Comparison of ENCODE assay signal across 8 cellular contexts in genomic region chr3:20186600-20187004, GRCh38. TPM values are rescaled to one million over a fixed set of nuclear protein-coding genes. Genes with fewer than 3 reads are reported as not detected.
DNase-seq lines count a peak whose midpoint lies in the region; ATAC-seq and TF ChIP-seq lines count a peak whose summit lies in the region.

No MANE protein-coding gene starts in this region.

- no peaks in the 10 kb centered on the region for H3K9me3 ChIP-seq in right lobe of liver

- WGBS in right lobe of liver (ENCODE audit: insufficient coverage, low coverage, low lambda C conversion rate, missing lambda C conversion rate): 1% methylated on average over 9 of the region's 9 CpGs

- H3K27ac ChIP-seq in angular gyrus (ENCODE audit: low read depth, low read length) (peak overlapping the region; percentile 88), right lobe of liver (peak overlapping the region; percentile 91 to 95 (median 94))

- ATAC-seq in GM18868 (IDR thresholded peaks at IDR 0.05; ENCODE audit: unreplicated experiment) (peak; percentile 8), HG02981 (IDR thresholded peaks at IDR 0.05; ENCODE audit: unreplicated experiment) (peak; percentile 3), right lobe of liver (peak; percentile 34 to 61 (median 56))

- DNase-seq in right lobe of liver (no peak), NCI-H1417 (lab: John Stamatoyannopoulos, UW) (no peak), endothelial cell (ENCODE audit: low spot score) (no peak), CD14-positive monocyte (ENCODE audit: low spot score) (no peak)
- no peak for DNase-seq in activated CD4-positive, alpha-beta T cell treated with anti-CD3 and anti-CD28 coated beads, Interleukin-2, amount 10 ng/mL, durations not matched to agents 24 days and 14 days

- H3K4me1 Mint-ChIP-seq in endothelial cell (ENCODE audit: unreplicated experiment) (peaks cover 3% of the 10 kb centered on the region), CD14-positive monocyte (peaks cover 2% of the 10 kb centered on the region)
- peaks cover 17% of the 10 kb centered on the region for H3K4me1 Mint-ChIP-seq in activated CD4-positive, alpha-beta T cell treated with anti-CD3 and anti-CD28 coated beads, Interleukin-2, amount 10 ng/mL, durations not matched to agents 24 days and 14 days

- intact Hi-C loops in right lobe of liver (cut with DNase I): no loop called here
- intact Hi-C loops in activated CD4-positive, alpha-beta T cell treated with anti-CD3 and anti-CD28 coated beads, Interleukin-2, amount 10 ng/mL, durations not matched to agents 24 days and 14 days (cut with micrococcal nuclease): loop anchor here (1.0 to 5.0 kb wide), 7 partner anchors 82 to 299 kb away; partner anchors contain the start of gene RAB5A
- intact Hi-C loops in CD14-positive monocyte (cut with micrococcal nuclease): loop anchor here (2.0 to 10.0 kb wide), 4 partner anchors 62 to 240 kb away; partner anchors contain the start of genes KAT2B (in 2 of the 2) and RAB5A (in 2 of the 2)

- peak; percentile 9 for TF ChIP-seq POLR2A in right lobe of liver (IDR thresholded peaks at IDR 0.05)

- H3K4me3 ChIP-seq in right lobe of liver: peak overlapping the region; percentile 53 to 75 (median 62)

- no peaks in the 10 kb centered on the region for H3K36me3 ChIP-seq in right lobe of liver

- no peaks in the 10 kb centered on the region for H3K9me3 Mint-ChIP-seq in endothelial cell (ENCODE audit: unreplicated experiment)
- no peaks in the 10 kb centered on the region for H3K9me3 Mint-ChIP-seq in activated CD4-positive, alpha-beta T cell treated with anti-CD3 and anti-CD28 coated beads, Interleukin-2, amount 10 ng/mL, durations not matched to agents 24 days and 14 days
- no peaks in the 10 kb centered on the region for H3K9me3 Mint-ChIP-seq in CD14-positive monocyte

- H3K36me3 Mint-ChIP-seq in endothelial cell (ENCODE audit: low read depth, unreplicated experiment): no peaks in the 10 kb centered on the region
- peaks cover 10% of the 10 kb centered on the region for H3K36me3 Mint-ChIP-seq in activated CD4-positive, alpha-beta T cell treated with anti-CD3 and anti-CD28 coated beads, Interleukin-2, amount 10 ng/mL, durations not matched to agents 24 days and 14 days (ENCODE audit: low read depth)
- peaks cover 4 to 12% of the 10 kb centered on the region in 2 donors for H3K36me3 Mint-ChIP-seq in CD14-positive monocyte

- no peaks in the 10 kb centered on the region for H3K27me3 ChIP-seq in right lobe of liver

- TF ChIP-seq CTCF in right lobe of liver (IDR thresholded peaks at IDR 0.05): no peak
- no peak for TF ChIP-seq CTCF in endothelial cell (IDR thresholded peaks at IDR 0.05; ENCODE audit: unreplicated experiment)
- TF ChIP-seq CTCF in CD14-positive monocyte (IDR thresholded peaks at IDR 0.05): no peak

- H3K4me1 ChIP-seq in right lobe of liver: peaks cover 0 to 6% (median 0%) of the 10 kb centered on the region in 4 donors

- H3K27ac Mint-ChIP-seq in endothelial cell (ENCODE audit: unreplicated experiment) (no peak overlapping the region), CD14-positive monocyte (no peak overlapping the region)
- no peak overlapping the region for H3K27ac Mint-ChIP-seq in activated CD4-positive, alpha-beta T cell treated with anti-CD3 and anti-CD28 coated beads, Interleukin-2, amount 10 ng/mL, durations not matched to agents 24 days and 14 days

- no peak overlapping the region for H3K4me3 Mint-ChIP-seq in endothelial cell (ENCODE audit: unreplicated experiment)
- H3K4me3 Mint-ChIP-seq in activated CD4-positive, alpha-beta T cell treated with anti-CD3 and anti-CD28 coated beads, Interleukin-2, amount 10 ng/mL, durations not matched to agents 24 days and 14 days: no peak overlapping the region
- no peak overlapping the region for H3K4me3 Mint-ChIP-seq in CD14-positive monocyte

- no peaks in the 10 kb centered on the region for H3K27me3 Mint-ChIP-seq in endothelial cell (ENCODE audit: unreplicated experiment)
- no peaks in the 10 kb centered on the region for H3K27me3 Mint-ChIP-seq in activated CD4-positive, alpha-beta T cell treated with anti-CD3 and anti-CD28 coated beads, Interleukin-2, amount 10 ng/mL, durations not matched to agents 24 days and 14 days
- H3K27me3 Mint-ChIP-seq in CD14-positive monocyte (ENCODE audit: low read depth in 3 of 3): peaks cover 0 to 3% (median 0%) of the 10 kb centered on the region in 3 donors

RNA-seq across cellular contexts. Expression of gene SGO1, which starts 0.6 kb away (rescaled TPM):
- 1 to 10 TPM in 1 of 6 experiments, under 1 TPM in 5; 0.20 to 1.1 (median 0.58) TPM for total RNA-seq in right lobe of liver
- total RNA-seq in endothelial cell (ENCODE audit: unreplicated experiment): 8.1 TPM
- 20.0 and 23.6 TPM in 2 replicates for total RNA-seq in activated CD4-positive, alpha-beta T cell treated with anti-CD3 and anti-CD28 coated beads, Interleukin-2, amount 10 ng/mL, durations not matched to agents 24 days and 14 days
- polyA plus RNA-seq in CD14-positive monocyte: under 1 TPM; 0.07 to 0.42 TPM

Comparison
In these comparisons a context has a peak if more than half of its experiments do, and no peak if none do; other contexts are left out.
1. ATAC-seq: peak in every context shown above with its lines; median percentile 56 in right lobe of liver; 8 in GM18868; 3 in HG02981.
2. intact Hi-C loops: an anchor here in activated CD4-positive, alpha-beta T cell treated with anti-CD3 and anti-CD28 coated beads, Interleukin-2, amount 10 ng/mL, durations not matched to agents 24 days and 14 days (1.0 to 5.0 kb wide) and CD14-positive monocyte (2.0 to 10.0 kb wide); none called in right lobe of liver.